14 cellular contexts compared by ENCODE assay signal in genomic region chr4:62342346-62342745, GRCh38.
DNase-seq lines count a peak whose midpoint lies in the region; FAIRE-seq lines count a peak whose summit lies in the region.
"Had no signal": no experiment of that assay in that cellular context is flagged by ENCODE, and none has a peak within 500 bp of the region (broad histone marks: within the 10 kb centered on the region; RNA-seq: fewer than 3 reads in every experiment).

No MANE protein-coding gene starts in this region.

- DNase-seq in DMS53 treated with DMSO at 0.1 percent for 48 hours (lab: John Stamatoyannopoulos, UW; ENCODE audit: unreplicated experiment) (peak; percentile 52), RKO (ENCODE audit: low spot score) (peak; percentile 61), H7 (no peak), germinal center (ENCODE audit: low spot score) (no peak), HTR-8/SVneo (ENCODE audit: insufficient read length, low spot score) (no peak), globus pallidus (ENCODE audit: low spot score) (no peak)
- DNase-seq: BE2C; CD4-positive, alpha-beta memory T cell; DND-41; GM23248; IMR-90 had no signal

- H3K27me3 ChIP-seq in H7 (ENCODE audit: control insufficient read depth, insufficient read depth, low read length) = no peaks in the 10 kb centered on the region
- H3K27me3 ChIP-seq: BE2C had no signal

- no peaks in the 10 kb centered on the region for H3K36me3 ChIP-seq in H7 (replicated peaks; ENCODE audit: control insufficient read depth, insufficient read depth, low read length)
- H3K36me3 ChIP-seq: BE2C had no signal

- FAIRE-seq in endometrium (lab: Jason Lieb, UNC) (peak; percentile 4), HTR-8/SVneo (lab: Jason Lieb, UNC) (no peak)
- FAIRE-seq: A549, H54 had no signal

- no peak overlapping the region for H3K4me3 ChIP-seq in H7 (ENCODE audit: insufficient read depth, low read depth, low read length)
- H3K4me3 ChIP-seq: A549, GM23248 had no signal

Comparison
In these comparisons a context has a peak if more than half of its experiments do, and no peak if none do; other contexts are left out.
1. DNase-seq: peak in DMS53 treated with DMSO at 0.1 percent for 48 hours (single experiment) and RKO (single experiment); none in H7 (single experiment), germinal center (single experiment), HTR-8/SVneo (single experiment) and globus pallidus (single experiment).